In genomic region chr13:20796791-20797513, GRCh38 we compare ENCODE assay signal across 12 cellular contexts. TPM values are rescaled to one million over a fixed set of nuclear protein-coding genes. Genes with fewer than 3 reads are reported as not detected.
DNase-seq lines count a peak whose midpoint lies in the region; ATAC-seq and TF ChIP-seq lines count a peak whose summit lies in the region.
"Had no signal": no experiment of that assay in that cellular context is flagged by ENCODE, and none has a peak within 500 bp of the region (broad histone marks: within the 10 kb centered on the region; RNA-seq: fewer than 3 reads in every experiment).

No MANE protein-coding gene starts in this region.

- H3K27me3 Mint-ChIP-seq in endothelial cell (ENCODE audit: unreplicated experiment) = no peaks in the 10 kb centered on the region

- H3K4me1 Mint-ChIP-seq in endothelial cell (ENCODE audit: unreplicated experiment) = peaks cover 55% of the 10 kb centered on the region

- peaks cover 4% of the 10 kb centered on the region for H3K36me3 Mint-ChIP-seq in endothelial cell (ENCODE audit: low read depth, unreplicated experiment)

- H3K27ac Mint-ChIP-seq in endothelial cell (ENCODE audit: unreplicated experiment) = peak overlapping the region; percentile 95

- H3K4me3 Mint-ChIP-seq in endothelial cell (ENCODE audit: unreplicated experiment) = peak overlapping the region; percentile 23

- TF ChIP-seq CTCF in endothelial cell (IDR thresholded peaks at IDR 0.05; ENCODE audit: unreplicated experiment) = no peak

- no peaks in the 10 kb centered on the region for H3K9me3 Mint-ChIP-seq in endothelial cell (ENCODE audit: unreplicated experiment)

- ATAC-seq in GM19324 (IDR thresholded peaks at IDR 0.05; ENCODE audit: low FRiP score, unreplicated experiment) (no peak), HG03469 (IDR thresholded peaks at IDR 0.05; ENCODE audit: unreplicated experiment) (no peak)

- DNase-seq in EL = peak; percentile 65
- peak; percentile 37 for DNase-seq in MV-4-11 (lab: John Stamatoyannopoulos, UW)
- DNase-seq in endothelial cell (ENCODE audit: low spot score) = no peak
- DNase-seq in pulmonary artery endothelial cell (ENCODE audit: low read depth, low spot score) = peak; percentile 41
- DNase-seq in iPS-NIHi11 (ENCODE audit: low spot score) = no peak
- DNase-seq: activated CD8-positive, alpha-beta memory T cell treated with anti-CD3 and anti-CD28 coated beads for 24 hours; DMS53; effector memory CD4-positive, alpha-beta T cell; NCI-H526; SW 1271 had no signal

RNA-seq across cellular contexts. Expression of gene EEF1AKMT1, which starts 23.2 kb away (rescaled TPM):
- total RNA-seq in endothelial cell (ENCODE audit: unreplicated experiment) = 9.6 TPM
- 5.9 and 9.2 TPM in 2 replicates for total RNA-seq in pulmonary artery endothelial cell

Comparison
In these comparisons a context has a peak if more than half of its experiments do, and no peak if none do; other contexts are left out.
1. DNase-seq: peak in EL (single experiment), MV-4-11 (single experiment) and pulmonary artery endothelial cell (single experiment); none in endothelial cell (single experiment) and iPS-NIHi11 (single experiment).